8 cellular contexts compared by ENCODE assay signal in genomic region chr22:50186789-50187523, GRCh38. TPM values are rescaled to one million over a fixed set of nuclear protein-coding genes. Genes with fewer than 3 reads are reported as not detected.
A peak's percentile ranks its signal among the peaks of the same experiment; 100 is the strongest.
DNase-seq lines count a peak whose midpoint lies in the region; ATAC-seq and TF ChIP-seq lines count a peak whose summit lies in the region.

No MANE protein-coding gene starts in this region.

- H3K36me3 Mint-ChIP-seq in activated CD4-positive, alpha-beta memory T cell treated with anti-CD3 and anti-CD28 coated beads, Interleukin-2, amount 10 ng/mL, durations not matched to agents 7 days and 5 days (ENCODE audit: low read depth): peaks cover 23% of the 10 kb centered on the region

- CTCF ChIA-PET in activated CD4-positive, alpha-beta memory T cell treated with anti-CD3 and anti-CD28 coated beads, Interleukin-2, amount 10 ng/mL, durations not matched to agents 7 days and 5 days (lab: Charles Lee): interaction anchor here (0.8 to 1.6 kb wide), 4 partner anchors 9 to 339 kb away, joined by 3 to 5 read pairs (median 3); no protein-coding TSS in a partner anchor

- no peaks in the 10 kb centered on the region for H3K9me3 ChIP-seq in heart left ventricle

- H3K4me3 ChIP-seq in heart left ventricle (peak overlapping the region; percentile 47 to 80 (median 68)), skeletal muscle cell (ENCODE audit: low read depth, low read length) (peak overlapping the region; percentile 63)

- POLR2A ChIA-PET in activated CD4-positive, alpha-beta memory T cell treated with anti-CD3 and anti-CD28 coated beads, Interleukin-2, amount 10 ng/mL, durations not matched to agents 7 days and 5 days (lab: Charles Lee): interaction anchor here (0.8 to 1.8 kb wide), 6 partner anchors 20 to 396 kb away, joined by 3 to 6 read pairs (median 4); partner anchors contain the start of genes CHKB, HDAC10 and SCO2

- TF ChIP-seq POLR2A in heart left ventricle (IDR thresholded peaks at IDR 0.05): no peak

- DNase-seq in NCI-H2171 treated with DMSO at 0.1 percent for 48 hours (lab: John Stamatoyannopoulos, UW) (peak; percentile 32), NCI-H2171 (lab: John Stamatoyannopoulos, UW) (no peak), heart left ventricle (peak in 2 of 5 donors; percentile 29 to 62), skeletal muscle cell (ENCODE audit: low read depth) (no peak), NCI-H1694 treated with DMSO at 0.1 percent for 48 hours (lab: John Stamatoyannopoulos, UW) (no peak), NCI-H146 (lab: John Stamatoyannopoulos, UW) (no peak)
- peak; percentile 36 for DNase-seq in activated CD4-positive, alpha-beta memory T cell treated with anti-CD3 and anti-CD28 coated beads, Interleukin-2, amount 10 ng/mL, durations not matched to agents 7 days and 5 days

- ATAC-seq in heart left ventricle: no peak
- ATAC-seq in HG03442 (IDR thresholded peaks at IDR 0.05; ENCODE audit: unreplicated experiment): no peak

- 44 to 62% (median 58%) methylated on average over 13 to 23 of the region's 23 CpGs for WGBS in heart left ventricle, 4 donors

- no peak for TF ChIP-seq CTCF in heart left ventricle (IDR thresholded peaks at IDR 0.05)

- H3K36me3 ChIP-seq in heart left ventricle: no peaks in the 10 kb centered on the region

- H3K27ac Mint-ChIP-seq in activated CD4-positive, alpha-beta memory T cell treated with anti-CD3 and anti-CD28 coated beads, Interleukin-2, amount 10 ng/mL, durations not matched to agents 7 days and 5 days: peak overlapping the region; percentile 92

- H3K27me3 ChIP-seq in heart left ventricle: no peaks in the 10 kb centered on the region

- no peaks in the 10 kb centered on the region for H3K9me3 Mint-ChIP-seq in activated CD4-positive, alpha-beta memory T cell treated with anti-CD3 and anti-CD28 coated beads, Interleukin-2, amount 10 ng/mL, durations not matched to agents 7 days and 5 days

- H3K27ac ChIP-seq in heart left ventricle: peak overlapping the region in 11 of 12 donors; percentile 44 to 81 (median 66)

- H3K4me1 ChIP-seq in heart left ventricle: peaks cover 8 to 78% (median 57%) of the 10 kb centered on the region in 12 donors

- intact Hi-C loops in heart left ventricle (cut with DNase I): loop anchor here in 2 of 10 donors (10.0 kb wide), 2 partner anchors 252 to 262 kb away; no protein-coding TSS in a partner anchor

- H3K27me3 Mint-ChIP-seq in activated CD4-positive, alpha-beta memory T cell treated with anti-CD3 and anti-CD28 coated beads, Interleukin-2, amount 10 ng/mL, durations not matched to agents 7 days and 5 days: no peaks in the 10 kb centered on the region

- H3K4me3 Mint-ChIP-seq in activated CD4-positive, alpha-beta memory T cell treated with anti-CD3 and anti-CD28 coated beads, Interleukin-2, amount 10 ng/mL, durations not matched to agents 7 days and 5 days: peak overlapping the region; percentile 96

- peaks cover 47% of the 10 kb centered on the region for H3K4me1 Mint-ChIP-seq in activated CD4-positive, alpha-beta memory T cell treated with anti-CD3 and anti-CD28 coated beads, Interleukin-2, amount 10 ng/mL, durations not matched to agents 7 days and 5 days

RNA-seq across cellular contexts. Expression of gene TRABD, which starts 1.2 kb away (rescaled TPM):
- total RNA-seq in activated CD4-positive, alpha-beta memory T cell treated with anti-CD3 and anti-CD28 coated beads, Interleukin-2, amount 10 ng/mL, durations not matched to agents 7 days and 5 days: 100 to 1,000 TPM; 136 to 138 TPM
- total RNA-seq in heart left ventricle: 10 to 100 TPM; 14.3 to 28.1 (median 17.5) TPM
- 10 to 100 TPM; 25.8 to 32.9 TPM for polyA plus RNA-seq in heart left ventricle

RNA-seq across cellular contexts. Expression of gene SELENOO, which starts 13.9 kb away (rescaled TPM):
- 10 to 100 TPM; 21.5 TPM for total RNA-seq in activated CD4-positive, alpha-beta memory T cell treated with anti-CD3 and anti-CD28 coated beads, Interleukin-2, amount 10 ng/mL, durations not matched to agents 7 days and 5 days
- 10 to 100 TPM; 10.4 to 23.8 (median 12.8) TPM for total RNA-seq in heart left ventricle
- polyA plus RNA-seq in heart left ventricle: 10 to 100 TPM; 16.0 to 20.4 TPM

RNA-seq across cellular contexts. Expression of gene PANX2, which starts 16.4 kb away (rescaled TPM):
- total RNA-seq in activated CD4-positive, alpha-beta memory T cell treated with anti-CD3 and anti-CD28 coated beads, Interleukin-2, amount 10 ng/mL, durations not matched to agents 7 days and 5 days: under 1 TPM; 0.83 to 0.88 TPM
- under 1 TPM in 5 of 9 donors, not detected in 4; 0.08 to 0.77 (median 0.56) TPM for total RNA-seq in heart left ventricle
- polyA plus RNA-seq in heart left ventricle: under 1 TPM in 1 of 2 donors, not detected in 1; 0.08 TPM

RNA-seq across cellular contexts. Expression of gene TUBGCP6, which starts 57.9 kb away (rescaled TPM):
- 10 to 100 TPM; 50.6 to 53.9 TPM for total RNA-seq in activated CD4-positive, alpha-beta memory T cell treated with anti-CD3 and anti-CD28 coated beads, Interleukin-2, amount 10 ng/mL, durations not matched to agents 7 days and 5 days
- total RNA-seq in heart left ventricle: 10 to 100 TPM; 14.1 to 28.8 (median 18.1) TPM
- polyA plus RNA-seq in heart left ventricle: 10 to 100 TPM; 11.6 to 17.7 TPM

Comparison
In these comparisons a context has a peak if more than half of its experiments do, and no peak if none do; other contexts are left out.
1. DNase-seq: peak in NCI-H2171 treated with DMSO at 0.1 percent for 48 hours (single experiment) and activated CD4-positive, alpha-beta memory T cell treated with anti-CD3 and anti-CD28 coated beads, Interleukin-2, amount 10 ng/mL, durations not matched to agents 7 days and 5 days (single experiment); none in NCI-H2171 (single experiment), skeletal muscle cell (single experiment), NCI-H1694 treated with DMSO at 0.1 percent for 48 hours (single experiment) and NCI-H146 (single experiment).
2. RNA of gene TRABD, which starts 1.2 kb away (total RNA-seq): 136 to 138 TPM in activated CD4-positive, alpha-beta memory T cell treated with anti-CD3 and anti-CD28 coated beads, Interleukin-2, amount 10 ng/mL, durations not matched to agents 7 days and 5 days; 14.3 to 28.1 TPM in heart left ventricle; every median in the first group is over 4 times any median in the second.